ENCODE assay signal across 9 cellular contexts in the genomic region with DNA sequence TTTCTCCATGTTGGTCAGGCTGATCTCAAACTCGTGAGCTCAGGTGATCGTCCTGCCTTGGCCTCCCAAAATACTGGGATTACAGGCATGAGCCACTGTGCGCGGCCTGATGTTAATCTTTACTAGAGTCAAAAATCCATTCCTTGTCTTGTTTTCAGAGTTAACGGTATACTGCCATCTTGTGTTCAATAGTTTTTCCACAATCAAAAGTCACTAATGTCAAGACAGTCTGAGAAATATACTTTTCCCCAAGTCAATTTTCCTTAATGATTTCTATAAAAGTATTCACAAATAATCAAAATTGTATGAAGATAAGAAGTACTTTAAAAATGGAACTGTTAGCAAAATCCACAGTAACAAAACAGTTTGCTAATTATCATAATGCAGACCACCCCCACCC. TPM values are rescaled to one million over a fixed set of nuclear protein-coding genes. Genes with fewer than 3 reads are reported as not detected.
DNase-seq lines count a peak whose midpoint lies in the region; ATAC-seq and TF ChIP-seq lines count a peak whose summit lies in the region.
"Had no signal": no experiment of that assay in that cellular context is flagged by ENCODE, and none has a peak within 500 bp of the region (broad histone marks: within the 10 kb centered on the region; RNA-seq: fewer than 3 reads in every experiment).

No MANE protein-coding gene starts in this region.

- TF ChIP-seq EP300 in neural cell (conservative IDR thresholded peaks at IDR 0.05; ENCODE audit: poor library complexity, severe bottlenecking), result no peak

- H3K4me3 Mint-ChIP-seq in CD4-positive, CD25-positive, alpha-beta regulatory T cell, result peak overlapping the region in 2 of 4 donors; percentile 23 to 63
- H3K4me3 Mint-ChIP-seq in dendritic cell treated with granulocyte-macrophage colony-stimulating factor and Interleukin-4, amounts not matched to agents 40 ng/mL and 50 ng/mL, for 4 days, result no peak overlapping the region

- no peak overlapping the region for H3K4me2 ChIP-seq in OCI-LY1 (ENCODE audit: low read length)
- no peak overlapping the region for H3K4me2 ChIP-seq in neural cell (ENCODE audit: low read length)

- H3K79me2 ChIP-seq in OCI-LY1 (ENCODE audit: insufficient read depth, low read length) (no peaks in the 10 kb centered on the region; the same call in 1 of the 2 replicates), neural cell (replicated peaks; ENCODE audit: insufficient read depth, low read length) (peaks cover 7% of the 10 kb centered on the region)

- H3K9me3 Mint-ChIP-seq in CD4-positive, CD25-positive, alpha-beta regulatory T cell, result no peaks in the 10 kb centered on the region
- H3K9me3 Mint-ChIP-seq in dendritic cell treated with granulocyte-macrophage colony-stimulating factor and Interleukin-4, amounts not matched to agents 40 ng/mL and 50 ng/mL, for 4 days, result no peaks in the 10 kb centered on the region

- H3K4me3 ChIP-seq in CD4-positive, CD25-positive, alpha-beta regulatory T cell (ENCODE audit: low read depth, low read length), result no peak overlapping the region
- H3K4me3 ChIP-seq in OCI-LY1 (ENCODE audit: low read depth, low read length, poor library complexity, severe bottlenecking) (no peak overlapping the region), neural cell (ENCODE audit: low read length) (no peak overlapping the region)
- H3K4me3 ChIP-seq: SJCRH30 had no signal

- H3F3A ChIP-seq in OCI-LY1 (ENCODE audit: insufficient read depth, low read length), result no peaks in the 10 kb centered on the region
- H3F3A ChIP-seq in neural cell (ENCODE audit: insufficient read depth, low read length, poor library complexity, severe bottlenecking), result no peaks in the 10 kb centered on the region

- no peaks in the 10 kb centered on the region for H3K9me3 ChIP-seq in CD4-positive, CD25-positive, alpha-beta regulatory T cell (ENCODE audit: control insufficient read depth in 2 of 2, low read length in 2 of 2)
- H3K9me3 ChIP-seq in OCI-LY1 (ENCODE audit: low read length) (no peaks in the 10 kb centered on the region), neural cell (ENCODE audit: low read length) (no peaks in the 10 kb centered on the region)
- H3K9me3 ChIP-seq: SJCRH30 had no signal

- peaks cover 47% of the 10 kb centered on the region for H3K4me1 ChIP-seq in CD4-positive, CD25-positive, alpha-beta regulatory T cell (ENCODE audit: control insufficient read depth, insufficient read depth, low read length, poor library complexity, severe bottlenecking)
- H3K4me1 ChIP-seq in OCI-LY1 (ENCODE audit: insufficient read depth, low read length, severe bottlenecking), result no peaks in the 10 kb centered on the region
- H3K4me1 ChIP-seq: SJCRH30 had no signal

- peaks cover 39 to 69% (median 55%) of the 10 kb centered on the region in 4 donors for H3K4me1 Mint-ChIP-seq in CD4-positive, CD25-positive, alpha-beta regulatory T cell
- H3K4me1 Mint-ChIP-seq in dendritic cell treated with granulocyte-macrophage colony-stimulating factor and Interleukin-4, amounts not matched to agents 40 ng/mL and 50 ng/mL, for 4 days (ENCODE audit: low read depth), result peaks cover 22% of the 10 kb centered on the region

- peak in 1 of 2 donors; percentile 42 for ATAC-seq in CD4-positive, CD25-positive, alpha-beta regulatory T cell (ENCODE audit: low read depth in 2 of 2)
- ATAC-seq in GM18867 (IDR thresholded peaks at IDR 0.05; ENCODE audit: unreplicated experiment) (peak; percentile 62), GM19035 (IDR thresholded peaks at IDR 0.05; ENCODE audit: unreplicated experiment) (no peak)

- H3K36me3 Mint-ChIP-seq in CD4-positive, CD25-positive, alpha-beta regulatory T cell, result peaks cover 47% of the 10 kb centered on the region
- peaks cover 73% of the 10 kb centered on the region for H3K36me3 Mint-ChIP-seq in dendritic cell treated with granulocyte-macrophage colony-stimulating factor and Interleukin-4, amounts not matched to agents 40 ng/mL and 50 ng/mL, for 4 days (ENCODE audit: low read depth)

- peaks cover 75% of the 10 kb centered on the region for H3K36me3 ChIP-seq in CD4-positive, CD25-positive, alpha-beta regulatory T cell (ENCODE audit: control insufficient read depth, insufficient read depth, low read length)
- H3K36me3 ChIP-seq in OCI-LY1 (ENCODE audit: insufficient read depth, low read length) (peaks cover 66% of the 10 kb centered on the region), neural cell (ENCODE audit: insufficient read depth, low read length) (peaks cover 7% of the 10 kb centered on the region)

- H3K27ac ChIP-seq in CD4-positive, CD25-positive, alpha-beta regulatory T cell (ENCODE audit: insufficient read depth, low read length, poor library complexity, severe bottlenecking), result peak overlapping the region; percentile 23
- H3K27ac ChIP-seq in OCI-LY1 (ENCODE audit: low read depth, low read length, poor library complexity, severe bottlenecking), result no peak overlapping the region
- no peak overlapping the region for H3K27ac ChIP-seq in neural cell (ENCODE audit: low read length)
- H3K27ac ChIP-seq: SJCRH30 had no signal

- peak in 2 of 3 donors; percentile 40 to 73 for DNase-seq in CD4-positive, CD25-positive, alpha-beta regulatory T cell
- no peak for DNase-seq in NCI-H2081 (lab: John Stamatoyannopoulos, UW)
- DNase-seq in epidermal melanocyte (ENCODE audit: insufficient read length, low spot score), result no peak

- H3K27me3 Mint-ChIP-seq in CD4-positive, CD25-positive, alpha-beta regulatory T cell, result no peaks in the 10 kb centered on the region
- no peaks in the 10 kb centered on the region for H3K27me3 Mint-ChIP-seq in dendritic cell treated with granulocyte-macrophage colony-stimulating factor and Interleukin-4, amounts not matched to agents 40 ng/mL and 50 ng/mL, for 4 days

- no peak overlapping the region for H3K9ac ChIP-seq in OCI-LY1 (ENCODE audit: low read length)
- H3K9ac ChIP-seq in neural cell (ENCODE audit: low read length), result no peak overlapping the region

- peak; percentile 42; the same call in 1 of the 2 replicates for TF ChIP-seq CTCF in OCI-LY1 (IDR thresholded peaks at IDR 0.05; ENCODE audit: low read length)
- peak; percentile 69 for TF ChIP-seq CTCF in neural cell (IDR thresholded peaks at IDR 0.05; ENCODE audit: poor library complexity, severe bottlenecking)

- H2AFZ ChIP-seq in OCI-LY1 (ENCODE audit: low read length), result no peak overlapping the region
- no peak overlapping the region for H2AFZ ChIP-seq in neural cell (ENCODE audit: low read depth, low read length)

- peak; percentile 69 for TF ChIP-seq RAD21 in neural cell (conservative IDR thresholded peaks at IDR 0.05)

- intact Hi-C loops in dendritic cell treated with granulocyte-macrophage colony-stimulating factor and Interleukin-4, amounts not matched to agents 40 ng/mL and 50 ng/mL, for 4 days (cut with micrococcal nuclease), result no loop called here

- peak overlapping the region; percentile 87 to 93 (median 87) for H3K27ac Mint-ChIP-seq in CD4-positive, CD25-positive, alpha-beta regulatory T cell
- H3K27ac Mint-ChIP-seq in dendritic cell treated with granulocyte-macrophage colony-stimulating factor and Interleukin-4, amounts not matched to agents 40 ng/mL and 50 ng/mL, for 4 days, result peak overlapping the region; percentile 43

- H3K27me3 ChIP-seq in CD4-positive, CD25-positive, alpha-beta regulatory T cell (ENCODE audit: control insufficient read depth, insufficient read depth, low read length), result no peaks in the 10 kb centered on the region
- H3K27me3 ChIP-seq in OCI-LY1 (ENCODE audit: insufficient read depth, low read length) (no peaks in the 10 kb centered on the region), neural cell (ENCODE audit: insufficient read depth, low read depth, low read length) (no peaks in the 10 kb centered on the region)
- H3K27me3 ChIP-seq: SJCRH30 had no signal

- H4K20me1 ChIP-seq in OCI-LY1 (ENCODE audit: insufficient read depth, low read length), result no peaks in the 10 kb centered on the region
- H4K20me1 ChIP-seq in neural cell (ENCODE audit: insufficient read depth), result no peaks in the 10 kb centered on the region

- H3K9me2 ChIP-seq in OCI-LY1 (ENCODE audit: low read depth, low read length) (no peaks in the 10 kb centered on the region), neural cell (ENCODE audit: insufficient read depth, low read length) (no peaks in the 10 kb centered on the region)

TF ChIP-seq in neural cell, 6 proteins besides CTCF, POLR2A, EP300 and RAD21:
- TF ChIP-seq EZH2 (IDR thresholded peaks at IDR 0.05; ENCODE audit: borderline replicate concordance, insufficient read depth, low read length, poor library complexity, severe bottlenecking) (no peak), SMC3 (conservative IDR thresholded peaks at IDR 0.05; ENCODE audit: poor library complexity) (peak; percentile 67)

RNA-seq across cellular contexts. Expression of a gene that starts 8.5 kb away (rescaled TPM):
- total RNA-seq in CD4-positive, CD25-positive, alpha-beta regulatory T cell, result 137 TPM
- 100 to 1,000 TPM; 129 to 179 (median 169) TPM for polyA plus RNA-seq in CD4-positive, CD25-positive, alpha-beta regulatory T cell
- 121 and 131 TPM in 2 replicates for polyA plus RNA-seq in neural cell
- 190 and 193 TPM in 2 replicates for polyA minus RNA-seq in neural cell

RNA-seq across cellular contexts. Expression of a gene that starts 44.3 kb away (rescaled TPM):
- 29.0 TPM for total RNA-seq in CD4-positive, CD25-positive, alpha-beta regulatory T cell
- 10 to 100 TPM; 20.3 to 27.2 (median 25.3) TPM for polyA plus RNA-seq in CD4-positive, CD25-positive, alpha-beta regulatory T cell
- polyA plus RNA-seq in neural cell, result 25.7 and 28.5 TPM in 2 replicates
- polyA minus RNA-seq in neural cell, result 33.1 and 41.4 TPM in 2 replicates

Comparison
In these comparisons a context has a peak if more than half of its experiments do, and no peak if none do; other contexts are left out.
1. DNase-seq: peak in CD4-positive, CD25-positive, alpha-beta regulatory T cell (2 of 3); none in NCI-H2081 (0 of 2) and epidermal melanocyte (single experiment).